ENCODE assay signal across 3 cellular contexts in genomic region chr1:158962983-158963382, GRCh38.
TF ChIP-seq lines count a peak whose summit lies in the region.

No MANE protein-coding gene starts in this region.

TF ChIP-seq in GM23338, 12 proteins besides CTCF, POLR2A, EP300 and RAD21 (continues in another document):
- TF ChIP-seq REST (IDR thresholded peaks at IDR 0.05; ENCODE audit: unreplicated experiment), result no peak
- no peak for TF ChIP-seq JUNB (IDR thresholded peaks at IDR 0.05; ENCODE audit: unreplicated experiment)
- TF ChIP-seq NANOG (IDR thresholded peaks at IDR 0.05; ENCODE audit: borderline replicate concordance), result no peak
- TF ChIP-seq CREB1 (CRISPR knock-in tag; IDR thresholded peaks at IDR 0.05; ENCODE audit: low read depth), result no peak
- no peak for TF ChIP-seq STAT1 (IDR thresholded peaks at IDR 0.05; ENCODE audit: unreplicated experiment)
- TF ChIP-seq ZNF114 (CRISPR knock-in tag; IDR thresholded peaks at IDR 0.05), result no peak
- no peak for TF ChIP-seq ETS1 (IDR thresholded peaks at IDR 0.05)
- TF ChIP-seq EZH2phosphoT487 (IDR thresholded peaks at IDR 0.05; ENCODE audit: unreplicated experiment), result no peak
- TF ChIP-seq POLR2AphosphoS5 (IDR thresholded peaks at IDR 0.05; ENCODE audit: low read depth), result no peak

TF ChIP-seq in WTC11, 78 proteins besides CTCF, POLR2A, EP300 and RAD21:
- TF ChIP-seq PRDM15 (CRISPR knock-in tag; IDR thresholded peaks at IDR 0.05), result no peak
- TF ChIP-seq NR1H2 (CRISPR knock-in tag; IDR thresholded peaks at IDR 0.05), result no peak

TF ChIP-seq in H1, 55 proteins besides CTCF, POLR2A, EP300 and RAD21:
- TF ChIP-seq BCL11A (IDR thresholded peaks at IDR 0.05; ENCODE audit: low read depth in 2 of 2, low read length in 2 of 2) (no peak), ASH2L (IDR thresholded peaks at IDR 0.05; ENCODE audit: low read length) (no peak), GABPA (IDR thresholded peaks at IDR 0.05; ENCODE audit: borderline replicate concordance, insufficient read depth, low read length) (no peak), NANOG (IDR thresholded peaks at IDR 0.05; ENCODE audit: insufficient read depth, low read depth, low read length, poor library complexity, severe bottlenecking) (no peak), POLR2AphosphoS5 (IDR thresholded peaks at IDR 0.05; ENCODE audit: low read depth, low read length) (no peak), KDM1A (IDR thresholded peaks at IDR 0.05; ENCODE audit: borderline replicate concordance, low read length) (no peak), TBP (IDR thresholded peaks at IDR 0.05; ENCODE audit: low read depth, low read length) (no peak)
